Comparison of ENCODE assay signal across 17 cellular contexts in genomic region chr14:37778135-37778943, GRCh38.
A peak's percentile ranks its signal among the peaks of the same experiment; 100 is the strongest.
DNase-seq lines count a peak whose midpoint lies in the region; ATAC-seq and TF ChIP-seq lines count a peak whose summit lies in the region.
"Had no signal": no experiment of that assay in that cellular context is flagged by ENCODE, and none has a peak within 500 bp of the region (broad histone marks: within the 10 kb centered on the region; RNA-seq: fewer than 3 reads in every experiment).

No MANE protein-coding gene starts in this region.

- no peak overlapping the region for H3K9ac ChIP-seq in trophoblast cell (ENCODE audit: low read length)

- peak; percentile 57 for DNase-seq in chondrocyte (ENCODE audit: low spot score)
- no peak for DNase-seq in lower lobe of right lung
- DNase-seq in trophoblast cell = no peak
- no peak for DNase-seq in T1000 (lab: John Stamatoyannopoulos, UW)
- DNase-seq in germinal center (ENCODE audit: low spot score) = no peak
- no peak for DNase-seq in activated CD4-positive, alpha-beta T cell treated with anti-CD3 and anti-CD28 coated beads for 1 hour
- no peak for DNase-seq in ovary
- DNase-seq: CD8-positive, alpha-beta T cell; COR-L47; DMS153; DMS79 treated with DMSO at 0.1 percent for 48 hours; EL; GOT3; HCEC 1CT; HFFc6; IMR-90 had no signal

- H3K36me3 ChIP-seq in lower lobe of right lung = no peaks in the 10 kb centered on the region
- no peaks in the 10 kb centered on the region for H3K36me3 ChIP-seq in trophoblast cell (ENCODE audit: control insufficient read depth in 1 of 2, insufficient read depth in 2 of 2, low read length in 2 of 2)
- no peaks in the 10 kb centered on the region for H3K36me3 ChIP-seq in ovary

- intact Hi-C loops in lower lobe of right lung (cut with DNase I) = no loop called here
- intact Hi-C loops in ovary (cut with DNase I) = no loop called here

- no peaks in the 10 kb centered on the region for H3K27me3 Mint-ChIP-seq in chondrocyte (ENCODE audit: low read depth)

- no peak overlapping the region for H3K18ac ChIP-seq in trophoblast cell (ENCODE audit: low read length)

- H2AFZ ChIP-seq in trophoblast cell (ENCODE audit: insufficient read depth, low read length, poor library complexity) = no peak overlapping the region

- H3K14ac ChIP-seq in trophoblast cell (ENCODE audit: low read length) = no peak overlapping the region

- H3K27ac Mint-ChIP-seq in chondrocyte (ENCODE audit: unreplicated experiment) = no peak overlapping the region
- H3K27ac Mint-ChIP-seq: CD14-positive monocyte; CD8-positive, alpha-beta T cell; HFFc6 had no signal

- TF ChIP-seq POLR2A in ovary (IDR thresholded peaks at IDR 0.05) = no peak

- H3K4me3 Mint-ChIP-seq in chondrocyte (ENCODE audit: unreplicated experiment) = no peak overlapping the region
- H3K4me3 Mint-ChIP-seq: CD14-positive monocyte; CD8-positive, alpha-beta T cell; HFFc6 had no signal

- H3K4me2 ChIP-seq in trophoblast cell (ENCODE audit: low read length) = no peak overlapping the region

- H2BK5ac ChIP-seq in trophoblast cell (ENCODE audit: low read depth, low read length, poor library complexity) = no peak overlapping the region

- H3K27me3 ChIP-seq in lower lobe of right lung (ENCODE audit: low read depth) = no peaks in the 10 kb centered on the region
- no peaks in the 10 kb centered on the region for H3K27me3 ChIP-seq in trophoblast cell (ENCODE audit: insufficient read depth, low read length)
- no peaks in the 10 kb centered on the region for H3K27me3 ChIP-seq in ovary

- no peak overlapping the region for H4K8ac ChIP-seq in trophoblast cell (ENCODE audit: low read depth, low read length)

- no peak for TF ChIP-seq CTCF in chondrocyte (IDR thresholded peaks at IDR 0.05)
- no peak for TF ChIP-seq CTCF in lower lobe of right lung (IDR thresholded peaks at IDR 0.05)
- TF ChIP-seq CTCF in ovary (IDR thresholded peaks at IDR 0.05) = no peak

- TF ChIP-seq EP300 in ovary (IDR thresholded peaks at IDR 0.05) = no peak

- no peak overlapping the region for H2AK5ac ChIP-seq in trophoblast cell (ENCODE audit: low read length)

- peaks cover 32% of the 10 kb centered on the region for H3K9me3 Mint-ChIP-seq in chondrocyte (ENCODE audit: low read depth)

- H3K9me3 ChIP-seq in lower lobe of right lung (peaks cover 7% of the 10 kb centered on the region), trophoblast cell (ENCODE audit: insufficient read depth, low read depth, low read length) (peaks cover 6% of the 10 kb centered on the region), ovary (no peaks in the 10 kb centered on the region)

- H2BK12ac ChIP-seq in trophoblast cell (ENCODE audit: low read length) = no peak overlapping the region

- H3K4me1 ChIP-seq in lower lobe of right lung = no peaks in the 10 kb centered on the region
- no peaks in the 10 kb centered on the region for H3K4me1 ChIP-seq in trophoblast cell (ENCODE audit: control insufficient read depth in 1 of 2, insufficient read depth in 2 of 2, low read length in 2 of 2)
- H3K4me1 ChIP-seq in ovary (ENCODE audit: insufficient read depth) = no peaks in the 10 kb centered on the region

- H3K23ac ChIP-seq in trophoblast cell (ENCODE audit: low read length) = no peak overlapping the region

- WGBS in trophoblast cell (ENCODE audit: extremely low coverage, insufficient coverage, insufficient read length) = no CpG with 5 or more reads among the region's 5 CpGs
- 77 to 88% (median 86%) methylated on average over 5 of the region's 5 CpGs for WGBS in ovary, 3 donors

- no peaks in the 10 kb centered on the region for H3K79me2 ChIP-seq in trophoblast cell (ENCODE audit: control insufficient read depth, insufficient read depth, low read length, poor library complexity)

- no peak overlapping the region for H2BK120ac ChIP-seq in trophoblast cell (ENCODE audit: insufficient read depth, low read length, poor library complexity)

- no peaks in the 10 kb centered on the region for H3K79me1 ChIP-seq in trophoblast cell (ENCODE audit: low read length)

- H3K4me3 ChIP-seq in lower lobe of right lung = no peak overlapping the region
- H3K4me3 ChIP-seq in trophoblast cell (ENCODE audit: low read depth, low read length) = peak overlapping the region; percentile 49
- no peak overlapping the region for H3K4me3 ChIP-seq in ovary

- peak; percentile 21 to 47 for ATAC-seq in lower lobe of right lung
- ATAC-seq: CD8-positive, alpha-beta T cell had no signal

- no peaks in the 10 kb centered on the region for H3K4me1 Mint-ChIP-seq in chondrocyte (ENCODE audit: low read depth)
- H3K4me1 Mint-ChIP-seq: CD14-positive monocyte had no signal

- H4K91ac ChIP-seq in trophoblast cell (ENCODE audit: low read depth, low read length) = no peak overlapping the region

- no peak overlapping the region for H4K12ac ChIP-seq in trophoblast cell (ENCODE audit: low read depth, low read length)

- no peaks in the 10 kb centered on the region for H3K36me3 Mint-ChIP-seq in chondrocyte (ENCODE audit: low read depth)
- H3K36me3 Mint-ChIP-seq: CD14-positive monocyte; CD8-positive, alpha-beta T cell had no signal

- H3K4ac ChIP-seq in trophoblast cell (ENCODE audit: low read depth, low read length) = no peak overlapping the region

- no peak overlapping the region for H3K27ac ChIP-seq in lower lobe of right lung
- H3K27ac ChIP-seq in trophoblast cell (ENCODE audit: low read depth, low read length) = no peak overlapping the region
- no peak overlapping the region for H3K27ac ChIP-seq in ovary
